In genomic region chr5:172911628-172911880, GRCh38 we compare ENCODE assay signal across 13 cellular contexts. TPM values are rescaled to one million over a fixed set of nuclear protein-coding genes. Genes with fewer than 3 reads are reported as not detected.
A peak's percentile ranks its signal among the peaks of the same experiment; 100 is the strongest.
DNase-seq lines count a peak whose midpoint lies in the region; ATAC-seq and TF ChIP-seq lines count a peak whose summit lies in the region.
"Had no signal": no experiment of that assay in that cellular context is flagged by ENCODE, and none has a peak within 500 bp of the region (broad histone marks: within the 10 kb centered on the region; RNA-seq: fewer than 3 reads in every experiment).

No MANE protein-coding gene starts in this region.

- H3K36me3 ChIP-seq in OCI-LY1 (ENCODE audit: insufficient read depth, low read length) = peaks cover 58% of the 10 kb centered on the region
- H3K36me3 ChIP-seq in muscle layer of duodenum (ENCODE audit: control insufficient read depth in 1 of 2, insufficient read depth in 2 of 2, low read length in 2 of 2) = peaks cover 32 to 36% of the 10 kb centered on the region in 2 donors
- peaks cover 17 to 29% of the 10 kb centered on the region in 2 donors for H3K36me3 ChIP-seq in thyroid gland
- H3K36me3 ChIP-seq: ovary had no signal

- 72 to 82% methylated on average over 2 of the region's 2 CpGs for WGBS in thyroid gland, 2 donors

- TF ChIP-seq CTCF in OCI-LY1 (IDR thresholded peaks at IDR 0.05; ENCODE audit: low read length) (no peak), coronary artery (IDR thresholded peaks at IDR 0.05) (no peak), thyroid gland (IDR thresholded peaks at IDR 0.05) (no peak)

- no peaks in the 10 kb centered on the region for H3K79me2 ChIP-seq in OCI-LY1 (ENCODE audit: insufficient read depth, low read length)

- no peak for DNase-seq in coronary artery (ENCODE audit: low spot score)
- no peak for DNase-seq in thyroid gland
- no peak for DNase-seq in LoVo (ENCODE audit: low spot score)
- DNase-seq: activated CD4-positive, alpha-beta T cell treated with anti-CD3 and anti-CD28 coated beads for 1 hour; activated naive CD8-positive, alpha-beta T cell treated with anti-CD3 and anti-CD28 coated beads for 36 hours; NCI-H1436; NCI-H446 treated with DMSO at 0.1 percent for 48 hours had no signal

- no peak for TF ChIP-seq POLR2A in thyroid gland (IDR thresholded peaks at IDR 0.05)

- intact Hi-C loops in thyroid gland (cut with DNase I) = no loop called here

- H3F3A ChIP-seq in OCI-LY1 (ENCODE audit: insufficient read depth, low read length) = no peaks in the 10 kb centered on the region

- no peak overlapping the region for H2AFZ ChIP-seq in OCI-LY1 (ENCODE audit: low read length)

- no peaks in the 10 kb centered on the region for H4K20me1 ChIP-seq in OCI-LY1 (ENCODE audit: insufficient read depth, low read length)

- no peak overlapping the region for H3K4me3 ChIP-seq in OCI-LY1 (ENCODE audit: low read depth, low read length, poor library complexity, severe bottlenecking)
- H3K4me3 ChIP-seq in coronary artery = no peak overlapping the region
- no peak overlapping the region for H3K4me3 ChIP-seq in muscle layer of duodenum (ENCODE audit: low read depth in 1 of 2, low read length in 2 of 2)
- H3K4me3 ChIP-seq in thyroid gland (replicated peaks in 1 of 3) = no peak overlapping the region
- H3K4me3 ChIP-seq: ovary had no signal

- no peaks in the 10 kb centered on the region for H3K9me3 ChIP-seq in OCI-LY1 (ENCODE audit: low read length)
- H3K9me3 ChIP-seq in muscle layer of duodenum (ENCODE audit: control insufficient read depth in 1 of 2, low read length in 2 of 2) = no peaks in the 10 kb centered on the region
- H3K9me3 ChIP-seq in thyroid gland = no peaks in the 10 kb centered on the region
- H3K9me3 ChIP-seq: ovary had no signal

- H3K9ac ChIP-seq in OCI-LY1 (ENCODE audit: low read length) = no peak overlapping the region
- H3K9ac ChIP-seq: KMS-11 had no signal

- H3K27me3 ChIP-seq in OCI-LY1 (ENCODE audit: insufficient read depth, low read length) (no peaks in the 10 kb centered on the region), muscle layer of duodenum (ENCODE audit: low read depth, low read length) (no peaks in the 10 kb centered on the region), thyroid gland (no peaks in the 10 kb centered on the region)
- H3K27me3 ChIP-seq: ovary had no signal

- H3K4me1 ChIP-seq in OCI-LY1 (ENCODE audit: insufficient read depth, low read length, severe bottlenecking) (peaks cover 8% of the 10 kb centered on the region), muscle layer of duodenum (ENCODE audit: control insufficient read depth in 1 of 2, insufficient read depth in 2 of 2, low read length in 2 of 2) (no peaks in the 10 kb centered on the region), thyroid gland (peaks cover 4 to 20% of the 10 kb centered on the region in 2 donors)

- no peaks in the 10 kb centered on the region for H3K9me2 ChIP-seq in OCI-LY1 (ENCODE audit: low read depth, low read length)

- no peak for ATAC-seq in HG03175 (IDR thresholded peaks at IDR 0.05; ENCODE audit: unreplicated experiment)
- no peak for ATAC-seq in HG03520 (IDR thresholded peaks at IDR 0.05; ENCODE audit: unreplicated experiment)

- no peak overlapping the region for H3K4me2 ChIP-seq in OCI-LY1 (ENCODE audit: low read length)
- H3K4me2 ChIP-seq: KMS-11 had no signal

- peak overlapping the region; percentile 46 for H3K27ac ChIP-seq in OCI-LY1 (ENCODE audit: low read depth, low read length, poor library complexity, severe bottlenecking)
- peak overlapping the region; percentile 79 to 87 for H3K27ac ChIP-seq in coronary artery
- peak overlapping the region; percentile 79 for H3K27ac ChIP-seq in muscle layer of duodenum (ENCODE audit: low read length)
- peak overlapping the region; percentile 28 to 86 (median 82) for H3K27ac ChIP-seq in thyroid gland
- H3K27ac ChIP-seq: KMS-11, ovary had no signal

RNA-seq across cellular contexts. Expression of gene RPL26L1, which starts 47.7 kb away (rescaled TPM):
- 10 to 100 TPM; 27.2 to 46.7 (median 42.9) TPM for total RNA-seq in thyroid gland
